In the genomic region with DNA sequence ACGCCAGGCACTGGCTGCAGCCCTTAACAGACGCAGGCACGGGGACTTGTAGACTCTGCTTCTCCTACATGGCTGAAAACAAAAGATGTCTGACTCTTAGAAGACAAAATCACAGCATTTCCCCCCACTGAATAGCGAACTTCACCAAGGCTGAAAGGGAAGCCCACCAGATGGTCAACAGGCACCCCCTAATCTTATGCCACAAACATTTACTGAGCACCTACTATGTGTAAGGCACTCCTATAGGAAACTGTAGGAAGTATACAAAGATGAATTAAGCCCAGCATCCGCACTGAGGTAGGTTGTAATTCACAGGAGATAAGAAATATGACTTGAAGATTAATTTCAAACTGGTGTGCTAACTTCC, we compare ENCODE assay signal across 8 cellular contexts. TPM values are rescaled to one million over a fixed set of nuclear protein-coding genes. Genes with fewer than 3 reads are reported as not detected.
A peak's percentile ranks its signal among the peaks of the same experiment; 100 is the strongest.
DNase-seq lines count a peak whose midpoint lies in the region; ATAC-seq, FAIRE-seq and TF ChIP-seq lines count a peak whose summit lies in the region.

No MANE protein-coding gene starts in this region.

- H3K27ac ChIP-seq in KOPT-K1 (ENCODE audit: low read depth, low read length, poor library complexity, severe bottlenecking) (peak overlapping the region; percentile 74), H1 (ENCODE audit: low read depth, low read length) (peak overlapping the region; percentile 92), neural progenitor cell (peak overlapping the region; percentile 90)

- no peak overlapping the region for H3K4ac ChIP-seq in H1 (replicated peaks; ENCODE audit: insufficient read length, low read depth, low read length)

- DNase-seq in BE2C (no peak), H1 (ENCODE audit: low read depth in 1 of 2, low spot score in 2 of 2) (no peak), neural progenitor cell (ENCODE audit: low spot score) (no peak), NCI-H1930 (lab: John Stamatoyannopoulos, UW) (no peak)
- DNase-seq in activated T-helper 1 cell treated with anti-CD3 and anti-CD28 coated beads, Interleukin-12 subunit alpha, Interleukin-12 subunit beta, Interleukin-2, Interleukin-4 antibody, amounts not matched to agents 30 ng/mL and 10 ng/mL and 1 ng/mL, durations not matched to agents 14 hours and 24 hours and 36 hours (ENCODE audit: low spot score): no peak
- DNase-seq in activated T-cell treated with anti-CD3 and anti-CD28 coated beads, Interleukin-2, amount 50 U/mL, for 1 hour: no peak

- no peak for TF ChIP-seq CTCF in BE2C (IDR thresholded peaks at IDR 0.05; ENCODE audit: low read depth, low read length)
- no peak for TF ChIP-seq CTCF in H1 (IDR thresholded peaks at IDR 0.05; ENCODE audit: control extremely low read depth in 1 of 3, insufficient read depth in 1 of 3, low read depth in 1 of 3, low read length in 3 of 3)
- TF ChIP-seq CTCF in neural progenitor cell (IDR thresholded peaks at IDR 0.05): no peak

- no peak overlapping the region for H3K23ac ChIP-seq in H1 (ENCODE audit: insufficient read length)

- H3F3A ChIP-seq in neural progenitor cell (ENCODE audit: low read depth): peaks cover 56% of the 10 kb centered on the region

- H3K9me3 Mint-ChIP-seq in neural progenitor cell: no peaks in the 10 kb centered on the region
- no peaks in the 10 kb centered on the region for H3K9me3 Mint-ChIP-seq in activated T-helper 1 cell treated with anti-CD3 and anti-CD28 coated beads, Interleukin-12 subunit alpha, Interleukin-12 subunit beta, Interleukin-2, Interleukin-4 antibody, amounts not matched to agents 30 ng/mL and 10 ng/mL and 1 ng/mL, durations not matched to agents 14 hours and 24 hours and 36 hours

- peak overlapping the region; percentile 85 for H4K5ac ChIP-seq in H1 (ENCODE audit: insufficient read length, low read depth, low read length)

- no peak overlapping the region for H3K14ac ChIP-seq in H1 (ENCODE audit: insufficient read length)

- H3K36me3 ChIP-seq in BE2C: peaks cover 11% of the 10 kb centered on the region
- peaks cover 20% of the 10 kb centered on the region; the same call in 1 of the 2 replicates for H3K36me3 ChIP-seq in KOPT-K1 (ENCODE audit: insufficient read depth, low read length)
- no peaks in the 10 kb centered on the region for H3K36me3 ChIP-seq in H1 (ENCODE audit: control insufficient read depth in 2 of 4, insufficient read depth in 4 of 4, low read length in 3 of 4)
- no peaks in the 10 kb centered on the region for H3K36me3 ChIP-seq in neural progenitor cell

- no peak for TF ChIP-seq EP300 in H1 (IDR thresholded peaks at IDR 0.05; ENCODE audit: borderline replicate concordance in 1 of 2, low read depth in 2 of 2, low read length in 2 of 2)

- CTCF ChIA-PET in H1 (lab: Charles Lee; ENCODE audit: partially characterized antibody): interaction anchor here (1.3 to 1.4 kb wide), 3 partner anchors 9 to 26 kb away, joined by 3 to 5 read pairs (median 4); no protein-coding TSS in a partner anchor

- peak overlapping the region; percentile 72 for H2BK120ac ChIP-seq in H1 (replicated peaks; ENCODE audit: low read depth, low read length)

- ATAC-seq in GM21737 (IDR thresholded peaks at IDR 0.05; ENCODE audit: unreplicated experiment): no peak

- no peak overlapping the region; the same call in 1 of the 2 replicates for H4K8ac ChIP-seq in H1 (ENCODE audit: extremely low read depth, insufficient read depth, low read length)

- no peak for FAIRE-seq in H1 (lab: Jason Lieb, UNC)

- H3K23me2 ChIP-seq in H1 (ENCODE audit: low read depth, low read length): peaks cover 7% of the 10 kb centered on the region

- H3K4me1 ChIP-seq in BE2C (peaks cover 23% of the 10 kb centered on the region), H1 (replicated peaks in 1 of 4; ENCODE audit: control insufficient read depth in 3 of 4, insufficient read depth in 4 of 4, low read length in 3 of 4) (peaks cover 29 to 33% (median 33%) of the 10 kb centered on the region in 4 experiments), neural progenitor cell (peaks cover 46% of the 10 kb centered on the region)

- no peak overlapping the region for H3K27ac Mint-ChIP-seq in neural progenitor cell
- H3K27ac Mint-ChIP-seq in activated T-helper 1 cell treated with anti-CD3 and anti-CD28 coated beads, Interleukin-12 subunit alpha, Interleukin-12 subunit beta, Interleukin-2, Interleukin-4 antibody, amounts not matched to agents 30 ng/mL and 10 ng/mL and 1 ng/mL, durations not matched to agents 14 hours and 24 hours and 36 hours: no peak overlapping the region

- H3K27me3 ChIP-seq in BE2C (no peaks in the 10 kb centered on the region), H1 (replicated peaks in 1 of 4; ENCODE audit: control insufficient read depth in 3 of 4, extremely low read depth in 1 of 4, insufficient read depth in 3 of 4, low read length in 3 of 4) (no peaks in the 10 kb centered on the region), neural progenitor cell (no peaks in the 10 kb centered on the region)

- peak overlapping the region; percentile 73 for H3K4me3 ChIP-seq in BE2C (ENCODE audit: low read depth, low read length)
- H3K4me3 ChIP-seq in H1 (ENCODE audit: extremely low read depth in 1 of 4, insufficient read depth in 2 of 4, low read depth in 3 of 4, low read length in 4 of 4): peak overlapping the region; percentile 34 to 55 (median 42); a peak in 6 of 8 replicates
- peak overlapping the region; percentile 54 for H3K4me3 ChIP-seq in neural progenitor cell

- H3K79me2 ChIP-seq in H1 (ENCODE audit: control insufficient read depth in 1 of 2, insufficient read depth in 2 of 2, low read length in 2 of 2): peaks cover 10 to 68% of the 10 kb centered on the region in 2 experiments; a peak in 3 of 4 replicates
- peaks cover 85% of the 10 kb centered on the region for H3K79me2 ChIP-seq in neural progenitor cell (ENCODE audit: low read depth)

- peaks cover 20% of the 10 kb centered on the region for H3K4me1 Mint-ChIP-seq in neural progenitor cell
- H3K4me1 Mint-ChIP-seq in activated T-helper 1 cell treated with anti-CD3 and anti-CD28 coated beads, Interleukin-12 subunit alpha, Interleukin-12 subunit beta, Interleukin-2, Interleukin-4 antibody, amounts not matched to agents 30 ng/mL and 10 ng/mL and 1 ng/mL, durations not matched to agents 14 hours and 24 hours and 36 hours (ENCODE audit: low read depth): peaks cover 13% of the 10 kb centered on the region

- peak overlapping the region; percentile 95 for H2BK5ac ChIP-seq in H1 (ENCODE audit: low read depth, low read length)

- WGBS in H1 (ENCODE audit: extremely low coverage in 1 of 2, insufficient coverage in 1 of 2, insufficient read length in 1 of 2, insufficient replicate concordance in 2 of 2, low coverage in 1 of 2, low lambda C conversion rate in 2 of 2, missing lambda C conversion rate in 1 of 2), 2 experiments: 36% methylated on average over 5 of the region's 5 CpGs; no CpG with 5 or more reads in 1 of the 2 experiments

- H2BK15ac ChIP-seq in H1 (ENCODE audit: low read length): peak overlapping the region; percentile 46; the same call in 1 of the 2 replicates

- no peaks in the 10 kb centered on the region for H4K20me1 ChIP-seq in H1 (replicated peaks in 1 of 2; ENCODE audit: control insufficient read depth in 1 of 2, insufficient read depth in 2 of 2, low read length in 2 of 2)
- H4K20me1 ChIP-seq in neural progenitor cell (ENCODE audit: low read depth): peaks cover 14% of the 10 kb centered on the region

- peak overlapping the region; percentile 27 for H3K56ac ChIP-seq in H1 (replicated peaks; ENCODE audit: insufficient read length, low read depth, low read length)

- H2BK20ac ChIP-seq in H1 (ENCODE audit: low read length): no peak overlapping the region; the same call in 1 of the 2 replicates

- H3K18ac ChIP-seq in H1 (ENCODE audit: extremely low read depth, low read length): peak overlapping the region; percentile 96

- H3K9me3 ChIP-seq in BE2C (no peaks in the 10 kb centered on the region), KOPT-K1 (ENCODE audit: insufficient read depth, low read length, poor library complexity, severe bottlenecking) (no peaks in the 10 kb centered on the region), H1 (ENCODE audit: insufficient read depth in 2 of 2, low read depth in 1 of 2, low read length in 1 of 2) (no peaks in the 10 kb centered on the region), neural progenitor cell (ENCODE audit: low read depth) (no peaks in the 10 kb centered on the region)

- H3K27me3 Mint-ChIP-seq in neural progenitor cell (ENCODE audit: insufficient read depth, low read depth): peaks cover 2% of the 10 kb centered on the region
- H3K27me3 Mint-ChIP-seq in activated T-helper 1 cell treated with anti-CD3 and anti-CD28 coated beads, Interleukin-12 subunit alpha, Interleukin-12 subunit beta, Interleukin-2, Interleukin-4 antibody, amounts not matched to agents 30 ng/mL and 10 ng/mL and 1 ng/mL, durations not matched to agents 14 hours and 24 hours and 36 hours (ENCODE audit: insufficient read depth): no peaks in the 10 kb centered on the region

- peak in 1 of 2 experiments; percentile 46; a peak in 1 of 3 replicates for TF ChIP-seq POLR2A in H1 (IDR thresholded peaks at IDR 0.05; ENCODE audit: control extremely low read depth in 1 of 2, low read depth in 2 of 2, low read length in 2 of 2)

- peak overlapping the region; percentile 83 for H4K91ac ChIP-seq in H1 (replicated peaks; ENCODE audit: insufficient read length, low read length)

- peaks cover 18% of the 10 kb centered on the region for H3K79me1 ChIP-seq in H1 (ENCODE audit: low read depth, low read length)

- no peak overlapping the region for H2AK5ac ChIP-seq in H1 (ENCODE audit: low read depth, low read length)

- intact Hi-C loops in activated T-helper 1 cell treated with anti-CD3 and anti-CD28 coated beads, Interleukin-12 subunit alpha, Interleukin-12 subunit beta, Interleukin-2, Interleukin-4 antibody, amounts not matched to agents 30 ng/mL and 10 ng/mL and 1 ng/mL, durations not matched to agents 14 hours and 24 hours and 36 hours (cut with micrococcal nuclease): loop anchor here (5.0 kb wide), 2 partner anchors 100 to 115 kb away; partner anchors contain the start of genes RNF121 and XNDC1N

- no peaks in the 10 kb centered on the region for H3K36me3 Mint-ChIP-seq in neural progenitor cell
- peaks cover 10% of the 10 kb centered on the region for H3K36me3 Mint-ChIP-seq in activated T-helper 1 cell treated with anti-CD3 and anti-CD28 coated beads, Interleukin-12 subunit alpha, Interleukin-12 subunit beta, Interleukin-2, Interleukin-4 antibody, amounts not matched to agents 30 ng/mL and 10 ng/mL and 1 ng/mL, durations not matched to agents 14 hours and 24 hours and 36 hours (ENCODE audit: low read depth)

- H3K4me3 Mint-ChIP-seq in neural progenitor cell: no peak overlapping the region
- no peak overlapping the region for H3K4me3 Mint-ChIP-seq in activated T-helper 1 cell treated with anti-CD3 and anti-CD28 coated beads, Interleukin-12 subunit alpha, Interleukin-12 subunit beta, Interleukin-2, Interleukin-4 antibody, amounts not matched to agents 30 ng/mL and 10 ng/mL and 1 ng/mL, durations not matched to agents 14 hours and 24 hours and 36 hours

- peak overlapping the region; percentile 94 for H2BK12ac ChIP-seq in H1 (ENCODE audit: low read depth, low read length)

- no peak for TF ChIP-seq RAD21 in H1 (IDR thresholded peaks at IDR 0.05 in 1 of 2, conservative IDR thresholded peaks at IDR 0.05 in 1 of 2; ENCODE audit: low read depth in 2 of 2, low read length in 2 of 2)

- POLR2A ChIA-PET in H1 (lab: Charles Lee; ENCODE audit: partially characterized antibody): interaction anchor here (1.8 to 4.8 kb wide), 2 partner anchors 42 to 49 kb away, joined by 5 to 33 read pairs; partner anchors contain the start of gene LRRC51

- peak overlapping the region; percentile 73 to 92 for H3K4me2 ChIP-seq in H1 (ENCODE audit: insufficient read depth in 1 of 2, low read depth in 2 of 2, low read length in 2 of 2)
- peak overlapping the region; percentile 78 for H3K4me2 ChIP-seq in neural progenitor cell

- H2AFZ ChIP-seq in H1 (ENCODE audit: low read length): no peak overlapping the region
- no peak overlapping the region for H2AFZ ChIP-seq in neural progenitor cell (replicated peaks)

- H3K9ac ChIP-seq in H1 (replicated peaks in 1 of 4; ENCODE audit: extremely low read depth in 1 of 4, low read depth in 3 of 4, low read length in 3 of 4): peak overlapping the region in 3 of 4 experiments; percentile 61 to 74 (median 70); a peak in 6 of 7 replicates
- H3K9ac ChIP-seq in neural progenitor cell: no peak overlapping the region

RNA-seq across cellular contexts. Expression of gene NUMA1, which starts 38.3 kb away (rescaled TPM):
- polyA plus RNA-seq in BE2C (2012; ENCODE audit: insufficient read depth, insufficient read length, low read depth): 308 TPM
- 107 and 108 TPM in 2 replicates for total RNA-seq in H1 (2021; fragmentation: NEBNext Ultra II Directional; extraction: Animal tissue kit (Norgen Biotek cat#: 25700))
- 101 and 137 TPM in 2 replicates for polyA plus RNA-seq in H1 (2011; rRNA removed)
- 96.5 TPM for polyA plus RNA-seq in H1 (2011; cell fraction: cytosol; rRNA removed)
- 241 TPM for polyA plus RNA-seq in H1 (2011; cell fraction: nucleus; rRNA removed)
- 79.6 to 115 TPM (median 109 TPM) in 4 replicates for polyA plus RNA-seq in H1 (2012, experiment 1 of 2)
- polyA plus RNA-seq in H1 (2012, experiment 2 of 2): 40.6 TPM
- 44.4 TPM for polyA plus RNA-seq in H1 (2013, experiment 1 of 2)
- polyA plus RNA-seq in H1 (2013, experiment 2 of 2): 40.8 TPM
- 194 and 208 TPM in 2 replicates for polyA minus RNA-seq in H1 (2011; rRNA and poly(A)+ RNA removed)
- 97.6 TPM for polyA minus RNA-seq in H1 (2011; cell fraction: cytosol; rRNA and poly(A)+ RNA removed)
- polyA minus RNA-seq in H1 (2011; cell fraction: nucleus; rRNA and poly(A)+ RNA removed): 148 TPM
- total RNA-seq in neural progenitor cell (ENCODE audit: low replicate concordance): 130 and 337 TPM in 2 replicates
- 141 and 150 TPM in 2 replicates for total RNA-seq in activated T-helper 1 cell treated with anti-CD3 and anti-CD28 coated beads, Interleukin-12 subunit alpha, Interleukin-12 subunit beta, Interleukin-2, Interleukin-4 antibody, amounts not matched to agents 30 ng/mL and 10 ng/mL and 1 ng/mL, durations not matched to agents 14 hours and 24 hours and 36 hours

RNA-seq across cellular contexts. Expression of gene LRRC51, which starts 38.6 kb away (rescaled TPM):
- 7.2 TPM for polyA plus RNA-seq in BE2C (2012; ENCODE audit: insufficient read depth, insufficient read length, low read depth)
- 6.8 and 7.9 TPM in 2 replicates for total RNA-seq in H1 (2021; fragmentation: NEBNext Ultra II Directional; extraction: Animal tissue kit (Norgen Biotek cat#: 25700))
- 6.0 and 7.7 TPM in 2 replicates for polyA plus RNA-seq in H1 (2011; rRNA removed)
- polyA plus RNA-seq in H1 (2011; cell fraction: cytosol; rRNA removed): 10.9 TPM
- 5.4 TPM for polyA plus RNA-seq in H1 (2011; cell fraction: nucleus; rRNA removed)
- polyA plus RNA-seq in H1 (2012, experiment 1 of 2): 6.4 to 10.3 TPM (median 7.4 TPM) in 4 replicates
- polyA plus RNA-seq in H1 (2012, experiment 2 of 2): 3.5 TPM
- 4.0 TPM for polyA plus RNA-seq in H1 (2013, experiment 1 of 2)
- polyA plus RNA-seq in H1 (2013, experiment 2 of 2): 4.6 TPM
- polyA minus RNA-seq in H1 (2011; rRNA and poly(A)+ RNA removed): 6.8 and 15.9 TPM in 2 replicates
- polyA minus RNA-seq in H1 (2011; cell fraction: cytosol; rRNA and poly(A)+ RNA removed): 6.4 TPM
- 6.6 TPM for polyA minus RNA-seq in H1 (2011; cell fraction: nucleus; rRNA and poly(A)+ RNA removed)
- total RNA-seq in neural progenitor cell (ENCODE audit: low replicate concordance): 10.5 and 15.0 TPM in 2 replicates
- 5.7 and 8.2 TPM in 2 replicates for total RNA-seq in activated T-helper 1 cell treated with anti-CD3 and anti-CD28 coated beads, Interleukin-12 subunit alpha, Interleukin-12 subunit beta, Interleukin-2, Interleukin-4 antibody, amounts not matched to agents 30 ng/mL and 10 ng/mL and 1 ng/mL, durations not matched to agents 14 hours and 24 hours and 36 hours

RNA-seq across cellular contexts. Expression of gene IL18BP, which starts 43.3 kb away (rescaled TPM):
- 21.4 TPM for polyA plus RNA-seq in BE2C (2012; ENCODE audit: insufficient read depth, insufficient read length, low read depth)
- 9.8 and 10.2 TPM in 2 replicates for total RNA-seq in H1 (2021; fragmentation: NEBNext Ultra II Directional; extraction: Animal tissue kit (Norgen Biotek cat#: 25700))
- polyA plus RNA-seq in H1 (2011; rRNA removed): 17.0 and 17.7 TPM in 2 replicates
- 14.3 TPM for polyA plus RNA-seq in H1 (2011; cell fraction: cytosol; rRNA removed)
- polyA plus RNA-seq in H1 (2011; cell fraction: nucleus; rRNA removed): 55.3 TPM
- polyA plus RNA-seq in H1 (2012, experiment 1 of 2): 9.0 to 11.1 TPM (median 10.1 TPM) in 4 replicates
- polyA plus RNA-seq in H1 (2012, experiment 2 of 2): 3.4 TPM
- 10.6 TPM for polyA plus RNA-seq in H1 (2013, experiment 1 of 2)
- polyA plus RNA-seq in H1 (2013, experiment 2 of 2): 8.3 TPM
- polyA minus RNA-seq in H1 (2011; rRNA and poly(A)+ RNA removed): 8.5 and 10.7 TPM in 2 replicates
- polyA minus RNA-seq in H1 (2011; cell fraction: cytosol; rRNA and poly(A)+ RNA removed): 3.4 TPM
- polyA minus RNA-seq in H1 (2011; cell fraction: nucleus; rRNA and poly(A)+ RNA removed): 18.8 TPM
- 7.5 and 10.3 TPM in 2 replicates for total RNA-seq in neural progenitor cell (ENCODE audit: low replicate concordance)
- 15.6 and 18.5 TPM in 2 replicates for total RNA-seq in activated T-helper 1 cell treated with anti-CD3 and anti-CD28 coated beads, Interleukin-12 subunit alpha, Interleukin-12 subunit beta, Interleukin-2, Interleukin-4 antibody, amounts not matched to agents 30 ng/mL and 10 ng/mL and 1 ng/mL, durations not matched to agents 14 hours and 24 hours and 36 hours
